8 cellular contexts compared by ENCODE assay signal in the genomic region with DNA sequence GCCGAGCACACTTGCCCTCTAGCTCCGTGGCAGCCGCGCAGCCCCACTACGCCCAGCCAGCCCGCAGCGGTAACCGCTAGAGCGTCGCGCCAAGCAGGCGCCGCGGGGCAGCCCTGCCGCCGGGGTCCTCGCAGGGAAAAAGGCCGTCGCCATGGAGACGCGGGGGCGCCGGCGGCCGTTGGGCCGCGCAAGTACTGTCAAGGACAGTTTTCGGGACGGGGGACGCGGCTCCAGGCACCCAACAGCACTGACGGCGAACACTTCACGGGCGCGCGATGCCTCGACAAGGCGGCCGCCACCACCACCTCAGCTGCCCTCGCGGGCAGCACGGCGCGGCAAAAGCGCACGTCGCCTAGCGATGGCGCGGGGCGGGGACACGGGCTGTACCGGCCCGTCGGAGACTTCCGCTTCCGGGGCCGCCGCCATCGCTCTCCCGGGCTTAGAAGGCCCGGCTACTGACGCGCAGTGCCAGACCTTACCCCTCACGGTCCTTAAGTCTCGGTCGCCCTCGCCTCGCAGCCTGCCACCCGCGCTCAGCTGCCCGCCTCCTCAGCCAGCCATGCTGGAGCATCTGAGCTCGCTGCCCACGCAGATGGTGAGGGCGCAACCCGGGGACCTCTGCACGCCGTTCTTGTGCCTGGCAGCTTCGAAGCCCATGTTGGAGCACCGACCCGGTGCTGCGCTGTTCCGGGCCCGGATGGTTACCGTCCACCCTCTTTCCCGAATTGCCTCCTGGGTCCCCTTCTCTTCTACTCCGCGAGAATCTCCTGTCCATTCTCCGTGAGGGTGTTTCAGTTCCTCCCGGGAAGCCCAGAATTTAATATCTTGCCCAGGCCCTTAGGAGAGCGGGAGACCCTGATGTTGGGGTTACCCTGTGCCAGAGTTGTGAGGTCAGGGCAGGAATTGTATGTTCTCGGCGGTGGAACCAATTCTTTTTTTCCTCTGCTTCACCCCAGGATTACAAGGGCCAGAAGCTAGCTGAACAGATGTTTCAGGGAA. TPM values are rescaled to one million over a fixed set of nuclear protein-coding genes. Genes with fewer than 3 reads are reported as not detected.
A peak's percentile ranks its signal among the peaks of the same experiment; 100 is the strongest.
DNase-seq lines count a peak whose midpoint lies in the region; ATAC-seq, FAIRE-seq and TF ChIP-seq lines count a peak whose summit lies in the region.

A gene with protein sequence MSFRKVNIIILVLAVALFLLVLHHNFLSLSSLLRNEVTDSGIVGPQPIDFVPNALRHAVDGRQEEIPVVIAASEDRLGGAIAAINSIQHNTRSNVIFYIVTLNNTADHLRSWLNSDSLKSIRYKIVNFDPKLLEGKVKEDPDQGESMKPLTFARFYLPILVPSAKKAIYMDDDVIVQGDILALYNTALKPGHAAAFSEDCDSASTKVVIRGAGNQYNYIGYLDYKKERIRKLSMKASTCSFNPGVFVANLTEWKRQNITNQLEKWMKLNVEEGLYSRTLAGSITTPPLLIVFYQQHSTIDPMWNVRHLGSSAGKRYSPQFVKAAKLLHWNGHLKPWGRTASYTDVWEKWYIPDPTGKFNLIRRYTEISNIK (minus strand): TSS at position 104 of the 999 bp plus-strand sequence. CDS start 5,331 bp downstream, outside the sequence.
A gene (plus strand): TSS at position 419 of the 999 bp plus-strand sequence. CDS start 141 bp downstream, at position 560.

- peaks cover 25% of the 10 kb centered on the region for H3K4me1 ChIP-seq in A549

- H3K9me3 ChIP-seq in A549: no peaks in the 10 kb centered on the region

- H3K36me3 Mint-ChIP-seq in activated B cell treated with CpG ODN at 0.5 μM for 24 hours (ENCODE audit: low read depth): peaks cover 26% of the 10 kb centered on the region

- H3K27ac Mint-ChIP-seq in activated B cell treated with CpG ODN at 0.5 μM for 24 hours: peak within 1 kb of the TSS; percentile 92

- intact Hi-C loops in activated B cell treated with CpG ODN at 0.5 μM for 24 hours (cut with micrococcal nuclease): loop anchor here (1.0 to 5.0 kb wide), 5 partner anchors 20 to 764 kb away; a partner anchor contains a TSS

- TF ChIP-seq POLR2A in A549 (IDR thresholded peaks at IDR 0.05; ENCODE audit: low read length) (peak; percentile 90), GM18526 (IDR thresholded peaks at IDR 0.05; ENCODE audit: extremely low read depth, insufficient read length) (peak; percentile 85)

- H3K4me3 ChIP-seq in A549 (peak within 1 kb of the TSS; percentile 74), cardiac fibroblast (replicated peaks in 1 of 2; ENCODE audit: low read depth in 2 of 2, low read length in 2 of 2) (peak within 1 kb of the TSS; percentile 85 to 97)

- FAIRE-seq in A549 (lab: Jason Lieb, UNC): no peak

- DNase-seq in A549 (ENCODE audit: low read depth in 1 of 2, low spot score in 1 of 2) (peak; percentile 71 to 88), NCI-H2196 treated with DMSO at 0.1 percent for 48 hours (lab: John Stamatoyannopoulos, UW; ENCODE audit: unreplicated experiment) (peak; percentile 39), activated B cell treated with CpG ODN at 0.5 μM for 24 hours (peak; percentile 87), cardiac fibroblast (ENCODE audit: low read depth in 2 of 2) (peak; percentile 89), islet precursor cell (peak; percentile 89)
- DNase-seq in stimulated activated CD4-positive, alpha-beta T cell treated with anti-CD3 and anti-CD28 coated beads, Interleukin-12 subunit alpha, Interleukin-12 subunit beta, amount 100 ng/mL, for 48 hours (ENCODE audit: low read depth in 2 of 3, low spot score in 1 of 3): peak; percentile 63 to 83 (median 68)

- TF ChIP-seq CTCF in A549 (IDR thresholded peaks at IDR 0.05) (no peak), activated B cell treated with CpG ODN at 0.5 μM for 24 hours (IDR thresholded peaks at IDR 0.05) (no peak), cardiac fibroblast (IDR thresholded peaks at IDR 0.05; ENCODE audit: low read depth, low read length) (no peak)

- H3K4me2 ChIP-seq in A549: peak within 1 kb of the TSS; percentile 97

- no peaks in the 10 kb centered on the region for H3K9me3 Mint-ChIP-seq in activated B cell treated with CpG ODN at 0.5 μM for 24 hours

- no peak for TF ChIP-seq EP300 in A549 (IDR thresholded peaks at IDR 0.05)

- ATAC-seq in A549 (peak; percentile 92 to 97), HG03066 (IDR thresholded peaks at IDR 0.05; ENCODE audit: low read depth, unreplicated experiment) (peak; percentile 73), activated B cell treated with CpG ODN at 0.5 μM for 24 hours (ENCODE audit: low read depth) (peak; percentile 87)

- 1% methylated on average over 19 of the region's 94 CpGs for WGBS in A549 (ENCODE audit: missing lambda C conversion rate)

- peak within 1 kb of the TSS; percentile 94 for H3K4me3 Mint-ChIP-seq in activated B cell treated with CpG ODN at 0.5 μM for 24 hours

- H3K4me1 Mint-ChIP-seq in activated B cell treated with CpG ODN at 0.5 μM for 24 hours: peaks cover 48% of the 10 kb centered on the region

- H3K27ac ChIP-seq in A549: peak within 1 kb of the TSS; percentile 94 to 99

- POLR2A ChIA-PET in A549 (lab: Yijun Ruan, JAX): interaction anchor here (0.9 to 1.7 kb wide), 5 partner anchors 10 to 35 kb away, joined by 3 to 6 read pairs (median 4); no protein-coding TSS in a partner anchor
- POLR2A ChIA-PET in activated B cell treated with CpG ODN at 0.5 μM for 24 hours (lab: Charles Lee): interaction anchor here (0.6 to 3.2 kb wide), 12 partner anchors 9 to 1206 kb away, joined by 3 to 26 read pairs (median 5); a partner anchor contains a TSS

- no peak for TF ChIP-seq RAD21 in A549 (conservative IDR thresholded peaks at IDR 0.05 in 1 of 2, IDR thresholded peaks at IDR 0.05 in 1 of 2)

- CTCF ChIA-PET in A549 (lab: Yijun Ruan, JAX) (interaction anchor here (1.1 kb wide), 1 partner anchor 11 kb away, joined by 3 read pairs; no protein-coding TSS in a partner anchor), activated B cell treated with CpG ODN at 0.5 μM for 24 hours (lab: Charles Lee) (no interaction called here)

- no peaks in the 10 kb centered on the region for H3K27me3 Mint-ChIP-seq in activated B cell treated with CpG ODN at 0.5 μM for 24 hours

TF ChIP-seq in A549, 52 proteins besides CTCF, POLR2A, EP300 and RAD21:
- TF ChIP-seq CHD2 (IDR thresholded peaks at IDR 0.05; ENCODE audit: low read length, partially characterized antibody): no peak
- TF ChIP-seq HOXB13 (CRISPR knock-in tag; IDR thresholded peaks at IDR 0.05; ENCODE audit: low read depth): no peak
- peak; percentile 73 for TF ChIP-seq KDM5A (IDR thresholded peaks at IDR 0.05)
- TF ChIP-seq, protein P1, sequence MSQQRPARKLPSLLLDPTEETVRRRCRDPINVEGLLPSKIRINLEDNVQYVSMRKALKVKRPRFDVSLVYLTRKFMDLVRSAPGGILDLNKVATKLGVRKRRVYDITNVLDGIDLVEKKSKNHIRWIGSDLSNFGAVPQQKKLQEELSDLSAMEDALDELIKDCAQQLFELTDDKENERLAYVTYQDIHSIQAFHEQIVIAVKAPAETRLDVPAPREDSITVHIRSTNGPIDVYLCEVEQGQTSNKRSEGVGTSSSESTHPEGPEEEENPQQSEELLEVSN (IDR thresholded peaks at IDR 0.05; ENCODE audit: borderline replicate concordance, low read depth): peak; percentile 52; the same call in 1 of the 2 replicates
- TF ChIP-seq, protein P2, sequence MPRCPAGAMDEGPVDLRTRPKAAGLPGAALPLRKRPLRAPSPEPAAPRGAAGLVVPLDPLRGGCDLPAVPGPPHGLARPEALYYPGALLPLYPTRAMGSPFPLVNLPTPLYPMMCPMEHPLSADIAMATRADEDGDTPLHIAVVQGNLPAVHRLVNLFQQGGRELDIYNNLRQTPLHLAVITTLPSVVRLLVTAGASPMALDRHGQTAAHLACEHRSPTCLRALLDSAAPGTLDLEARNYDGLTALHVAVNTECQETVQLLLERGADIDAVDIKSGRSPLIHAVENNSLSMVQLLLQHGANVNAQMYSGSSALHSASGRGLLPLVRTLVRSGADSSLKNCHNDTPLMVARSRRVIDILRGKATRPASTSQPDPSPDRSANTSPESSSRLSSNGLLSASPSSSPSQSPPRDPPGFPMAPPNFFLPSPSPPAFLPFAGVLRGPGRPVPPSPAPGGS (IDR thresholded peaks at IDR 0.05): peak; percentile 48; the same call in 2 of the 3 replicates
- TF ChIP-seq GATA3 (IDR thresholded peaks at IDR 0.05; ENCODE audit: borderline replicate concordance): 0 out of 2 replicates have a peak, but pooled peaks have one; percentile 27
- TF ChIP-seq JUN (IDR thresholded peaks at IDR 0.05): peak; percentile 56 to 80; a peak in 4 of 5 replicates
- TF ChIP-seq PHF8 (IDR thresholded peaks at IDR 0.05; ENCODE audit: borderline replicate concordance, low read depth): peak; percentile 68
- TF ChIP-seq, protein P3, sequence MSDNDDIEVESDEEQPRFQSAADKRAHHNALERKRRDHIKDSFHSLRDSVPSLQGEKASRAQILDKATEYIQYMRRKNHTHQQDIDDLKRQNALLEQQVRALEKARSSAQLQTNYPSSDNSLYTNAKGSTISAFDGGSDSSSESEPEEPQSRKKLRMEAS (IDR thresholded peaks at IDR 0.05): peak; percentile 76
- TF ChIP-seq ZFP36 (IDR thresholded peaks at IDR 0.05; ENCODE audit: borderline replicate concordance, partially characterized antibody): no peak
- no peak for TF ChIP-seq SMC3 (IDR thresholded peaks at IDR 0.05)
- TF ChIP-seq NFE2L2 (conservative IDR thresholded peaks at IDR 0.05; ENCODE audit: low read length): no peak
- no peak for TF ChIP-seq FOSB (CRISPR knock-in tag; IDR thresholded peaks at IDR 0.05)

RNA-seq across cellular contexts. Expression of the first gene that starts in this region (rescaled TPM):
- polyA plus RNA-seq in A549 (2011; rRNA removed) (58.5 and 74.9 TPM in 2 replicates), A549 (2017; fragmentation: RNase III; extraction: RNeasy Plus Mini Kit Qiagen cat#74134 plus additional on column Dnase treatment) (37.3 to 40.2 TPM (median 37.8 TPM) in 3 replicates)
- 29.3 and 33.3 TPM in 2 replicates for polyA plus RNA-seq in A549 (2012; cell fraction: cytosol; rRNA removed)
- polyA plus RNA-seq in A549 (2012; cell fraction: nucleus; rRNA removed): 30.8 and 34.9 TPM in 2 replicates
- polyA minus RNA-seq in A549 (2011; rRNA and poly(A)+ RNA removed): 24.2 and 28.1 TPM in 2 replicates
- total RNA-seq in activated B cell treated with CpG ODN at 0.5 μM for 24 hours: 20.4 and 22.2 TPM in 2 replicates

RNA-seq across cellular contexts. Expression of the second gene that starts in this region (rescaled TPM):
- polyA plus RNA-seq in A549 (2011; rRNA removed) (140 and 180 TPM in 2 replicates), A549 (2017; fragmentation: RNase III; extraction: RNeasy Plus Mini Kit Qiagen cat#74134 plus additional on column Dnase treatment) (181 to 184 TPM (median 183 TPM) in 3 replicates)
- 101 TPM in 2 replicates for polyA plus RNA-seq in A549 (2012; cell fraction: cytosol; rRNA removed)
- polyA plus RNA-seq in A549 (2012; cell fraction: nucleus; rRNA removed): 56.4 and 130 TPM in 2 replicates
- 49.6 and 55.9 TPM in 2 replicates for polyA minus RNA-seq in A549 (2011; rRNA and poly(A)+ RNA removed)
- total RNA-seq in activated B cell treated with CpG ODN at 0.5 μM for 24 hours: 78.0 and 79.4 TPM in 2 replicates

Comparison
In these comparisons a context has a peak if more than half of its experiments do, and no peak if none do; other contexts are left out.
1. Peak in every context shown above with its lines: DNase-seq, ATAC-seq, H3K4me3 ChIP-seq and H3K27ac ChIP-seq.
2. DNase-seq: peak in every context shown above with its lines; median percentile 89 in cardiac fibroblast; 89 in islet precursor cell; 87 in activated B cell treated with CpG ODN at 0.5 μM for 24 hours; 80 in A549; 68 in stimulated activated CD4-positive, alpha-beta T cell treated with anti-CD3 and anti-CD28 coated beads, Interleukin-12 subunit alpha, Interleukin-12 subunit beta, amount 100 ng/mL, for 48 hours; 39 in NCI-H2196 treated with DMSO at 0.1 percent for 48 hours.